ENCODE assay signal across 15 cellular contexts in genomic region chr9:69397384-69398214, GRCh38.
A peak's percentile ranks its signal among the peaks of the same experiment; 100 is the strongest.
DNase-seq lines count a peak whose midpoint lies in the region; ATAC-seq and TF ChIP-seq lines count a peak whose summit lies in the region.
"Had no signal": no experiment of that assay in that cellular context is flagged by ENCODE, and none has a peak within 500 bp of the region (broad histone marks: within the 10 kb centered on the region; RNA-seq: fewer than 3 reads in every experiment).

No MANE protein-coding gene starts in this region.

- peaks cover 0 to 8% of the 10 kb centered on the region in 2 donors for H3K4me1 ChIP-seq in ascending aorta
- peaks cover under 1 to 47% (median 2%) of the 10 kb centered on the region in 3 donors for H3K4me1 ChIP-seq in gastroesophageal sphincter
- H3K4me1 ChIP-seq in osteoblast (ENCODE audit: insufficient read depth, low read length), result no peaks in the 10 kb centered on the region
- H3K4me1 ChIP-seq: left lung had no signal

- no peak for TF ChIP-seq EP300 in gastroesophageal sphincter (IDR thresholded peaks at IDR 0.05)

- WGBS in gastroesophageal sphincter (ENCODE audit: low coverage in 1 of 2), 2 donors, result 27 to 42% methylated on average over 4 to 10 of the region's 12 CpGs

- peak; percentile 64 for ATAC-seq in gastroesophageal sphincter
- ATAC-seq: activated naive CD8-positive, alpha-beta T cell treated with anti-CD3 and anti-CD28 coated beads, Interleukin-2, amount 50 U/mL, for 24 hours; left lung had no signal

- H3K9me3 ChIP-seq in ascending aorta (no peaks in the 10 kb centered on the region), gastroesophageal sphincter (no peaks in the 10 kb centered on the region), osteoblast (ENCODE audit: low read depth, low read length) (no peaks in the 10 kb centered on the region)
- H3K9me3 ChIP-seq: left lung had no signal

- H3K27ac ChIP-seq in ascending aorta (peak overlapping the region; percentile 19 to 26), gastroesophageal sphincter (peak overlapping the region; percentile 72 to 85 (median 74)), osteoblast (ENCODE audit: low read depth, low read length) (no peak overlapping the region)
- H3K27ac ChIP-seq: left lung had no signal

- no peaks in the 10 kb centered on the region for H3K79me2 ChIP-seq in osteoblast (ENCODE audit: insufficient read depth, low read length)

- H3K27me3 ChIP-seq in ascending aorta (no peaks in the 10 kb centered on the region), gastroesophageal sphincter (no peaks in the 10 kb centered on the region), osteoblast (ENCODE audit: insufficient read depth, low read length) (peaks cover 3% of the 10 kb centered on the region)
- H3K27me3 ChIP-seq: left lung had no signal

- no peak overlapping the region for H3K4me2 ChIP-seq in osteoblast (ENCODE audit: insufficient read depth, low read length)

- no peak overlapping the region for H2AFZ ChIP-seq in osteoblast (ENCODE audit: low read length)

- H3K36me3 Mint-ChIP-seq in activated naive CD4-positive, alpha-beta T cell treated with anti-CD3 and anti-CD28 coated beads, Interleukin-2, amount 10 ng/mL, durations not matched to agents 7 days and 5 days, result no peaks in the 10 kb centered on the region
- no peaks in the 10 kb centered on the region for H3K36me3 Mint-ChIP-seq in activated naive CD4-positive, alpha-beta T cell treated with anti-CD3 and anti-CD28 coated beads for 36 hours (ENCODE audit: low read depth)

- intact Hi-C loops in ascending aorta (cut with DNase I), result loop anchor here (2.0 to 10.0 kb wide), 2 partner anchors 45 to 353 kb away; no protein-coding TSS in a partner anchor
- intact Hi-C loops in activated naive CD4-positive, alpha-beta T cell treated with anti-CD3 and anti-CD28 coated beads for 36 hours (cut with micrococcal nuclease), result no loop called here

- H4K20me1 ChIP-seq in osteoblast (ENCODE audit: insufficient read depth, low read length), result no peaks in the 10 kb centered on the region

- TF ChIP-seq CTCF in ascending aorta (IDR thresholded peaks at IDR 0.05) (no peak), gastroesophageal sphincter (IDR thresholded peaks at IDR 0.05) (no peak), osteoblast (IDR thresholded peaks at IDR 0.05; ENCODE audit: extremely low read depth, low read depth, low read length) (no peak)

- H3K27me3 Mint-ChIP-seq in activated naive CD4-positive, alpha-beta T cell treated with anti-CD3 and anti-CD28 coated beads, Interleukin-2, amount 10 ng/mL, durations not matched to agents 7 days and 5 days, result peaks cover 4% of the 10 kb centered on the region
- H3K27me3 Mint-ChIP-seq in activated naive CD4-positive, alpha-beta T cell treated with anti-CD3 and anti-CD28 coated beads for 36 hours (ENCODE audit: low read depth), result peaks cover 13% of the 10 kb centered on the region

- H3K4me3 Mint-ChIP-seq in activated naive CD4-positive, alpha-beta T cell treated with anti-CD3 and anti-CD28 coated beads, Interleukin-2, amount 10 ng/mL, durations not matched to agents 7 days and 5 days, result no peak overlapping the region
- H3K4me3 Mint-ChIP-seq in activated naive CD4-positive, alpha-beta T cell treated with anti-CD3 and anti-CD28 coated beads for 36 hours, result no peak overlapping the region
- H3K4me3 Mint-ChIP-seq: activated naive CD8-positive, alpha-beta T cell treated with anti-CD3 and anti-CD28 coated beads, Interleukin-2, amount 50 U/mL, for 24 hours had no signal

- H3K4me1 Mint-ChIP-seq in activated naive CD4-positive, alpha-beta T cell treated with anti-CD3 and anti-CD28 coated beads, Interleukin-2, amount 10 ng/mL, durations not matched to agents 7 days and 5 days, result no peaks in the 10 kb centered on the region
- H3K4me1 Mint-ChIP-seq in activated naive CD4-positive, alpha-beta T cell treated with anti-CD3 and anti-CD28 coated beads for 36 hours (ENCODE audit: low read depth), result no peaks in the 10 kb centered on the region
- H3K4me1 Mint-ChIP-seq: activated naive CD8-positive, alpha-beta T cell treated with anti-CD3 and anti-CD28 coated beads, Interleukin-2, amount 50 U/mL, for 24 hours had no signal

- no peak for TF ChIP-seq POLR2A in gastroesophageal sphincter (IDR thresholded peaks at IDR 0.05)

- DNase-seq in EH (ENCODE audit: low read depth), result peak; percentile 12
- DNase-seq in ascending aorta (ENCODE audit: low spot score in 2 of 2), result no peak
- DNase-seq in osteoblast (ENCODE audit: insufficient read length, low spot score, missing footprints), result peak; percentile 90
- no peak for DNase-seq in NCI-H2081 (lab: John Stamatoyannopoulos, UW)
- no peak for DNase-seq in NCI-H1105 treated with DMSO at 0.1 percent for 48 hours (lab: John Stamatoyannopoulos, UW)
- no peak for DNase-seq in activated naive CD4-positive, alpha-beta T cell treated with anti-CD3 and anti-CD28 coated beads, Interleukin-2, amount 10 ng/mL, durations not matched to agents 7 days and 5 days
- DNase-seq in activated naive CD4-positive, alpha-beta T cell treated with anti-CD3 and anti-CD28 coated beads for 36 hours, result no peak
- DNase-seq: activated naive CD8-positive, alpha-beta T cell treated with anti-CD3 and anti-CD28 coated beads, Interleukin-2, amount 50 U/mL, for 24 hours; DMS79; effector CD8-positive, alpha-beta T cell; KG1; left lung; NCI-H1930; NK-92 treated with Interleukin-12 subunit alpha and Interleukin-12 subunit beta, amount 100 ng/mL, for 24 hours had no signal

- CTCF ChIA-PET in activated naive CD4-positive, alpha-beta T cell treated with anti-CD3 and anti-CD28 coated beads, Interleukin-2, amount 10 ng/mL, durations not matched to agents 7 days and 5 days (lab: Charles Lee), result no interaction called here
- CTCF ChIA-PET in activated naive CD4-positive, alpha-beta T cell treated with anti-CD3 and anti-CD28 coated beads for 36 hours (lab: Charles Lee), result interaction anchor here (1.2 to 1.3 kb wide), 2 partner anchors 153 to 343 kb away, joined by 3 read pairs; no protein-coding TSS in a partner anchor

- no peaks in the 10 kb centered on the region for H3K9me3 Mint-ChIP-seq in activated naive CD4-positive, alpha-beta T cell treated with anti-CD3 and anti-CD28 coated beads, Interleukin-2, amount 10 ng/mL, durations not matched to agents 7 days and 5 days
- H3K9me3 Mint-ChIP-seq in activated naive CD4-positive, alpha-beta T cell treated with anti-CD3 and anti-CD28 coated beads for 36 hours, result peaks cover 1% of the 10 kb centered on the region
- H3K9me3 Mint-ChIP-seq: activated naive CD8-positive, alpha-beta T cell treated with anti-CD3 and anti-CD28 coated beads, Interleukin-2, amount 50 U/mL, for 24 hours had no signal

- no peaks in the 10 kb centered on the region for H3K36me3 ChIP-seq in ascending aorta
- H3K36me3 ChIP-seq in gastroesophageal sphincter, result no peaks in the 10 kb centered on the region
- no peaks in the 10 kb centered on the region for H3K36me3 ChIP-seq in osteoblast (ENCODE audit: insufficient read depth, low read length)
- H3K36me3 ChIP-seq: left lung had no signal

- H3K4me3 ChIP-seq in ascending aorta (peak overlapping the region in 1 of 2 donors; percentile 34), gastroesophageal sphincter (peak overlapping the region in 1 of 2 donors; percentile 17), osteoblast (ENCODE audit: insufficient read depth, low read length) (no peak overlapping the region)
- H3K4me3 ChIP-seq: left lung had no signal

- H3K27ac Mint-ChIP-seq in activated naive CD4-positive, alpha-beta T cell treated with anti-CD3 and anti-CD28 coated beads, Interleukin-2, amount 10 ng/mL, durations not matched to agents 7 days and 5 days, result no peak overlapping the region
- no peak overlapping the region for H3K27ac Mint-ChIP-seq in activated naive CD4-positive, alpha-beta T cell treated with anti-CD3 and anti-CD28 coated beads for 36 hours
- H3K27ac Mint-ChIP-seq: activated naive CD8-positive, alpha-beta T cell treated with anti-CD3 and anti-CD28 coated beads, Interleukin-2, amount 50 U/mL, for 24 hours had no signal

Comparison
In these comparisons a context has a peak if more than half of its experiments do, and no peak if none do; other contexts are left out.
1. DNase-seq: peak in EH (single experiment) and osteoblast (single experiment); none in ascending aorta (0 of 2), NCI-H2081 (0 of 2), NCI-H1105 treated with DMSO at 0.1 percent for 48 hours (single experiment), activated naive CD4-positive, alpha-beta T cell treated with anti-CD3 and anti-CD28 coated beads, Interleukin-2, amount 10 ng/mL, durations not matched to agents 7 days and 5 days (single experiment) and activated naive CD4-positive, alpha-beta T cell treated with anti-CD3 and anti-CD28 coated beads for 36 hours (single experiment).